18 cellular contexts compared by ENCODE assay signal in the genomic region with DNA sequence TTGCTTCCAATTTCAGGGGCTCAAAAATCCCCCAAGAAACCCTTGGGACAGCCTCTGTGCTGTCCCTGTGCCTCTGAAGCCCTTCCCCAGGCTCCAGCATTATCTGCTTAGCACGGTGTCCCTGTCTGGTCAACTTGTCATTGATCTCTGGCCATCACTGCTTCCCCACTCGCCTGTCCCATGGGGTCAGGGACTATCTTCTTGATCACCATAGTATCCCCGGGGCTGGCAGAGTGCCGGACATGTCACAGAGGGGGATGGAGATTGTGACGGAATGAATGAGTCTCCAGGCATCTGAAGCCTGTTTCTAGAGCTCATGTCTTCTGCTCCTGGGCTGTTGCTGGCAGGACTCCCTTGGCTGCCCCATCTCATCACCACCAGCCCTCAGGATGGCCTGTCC.
DNase-seq lines count a peak whose midpoint lies in the region; ATAC-seq and TF ChIP-seq lines count a peak whose summit lies in the region.
"Had no signal": no experiment of that assay in that cellular context is flagged by ENCODE, and none has a peak within 500 bp of the region (broad histone marks: within the 10 kb centered on the region; RNA-seq: fewer than 3 reads in every experiment).

No MANE protein-coding gene starts in this region.

- no peaks in the 10 kb centered on the region for H3K79me2 ChIP-seq in neural cell (replicated peaks; ENCODE audit: insufficient read depth, low read length)

- no peaks in the 10 kb centered on the region for H3K9me2 ChIP-seq in neural cell (ENCODE audit: insufficient read depth, low read length)

- H2AFZ ChIP-seq in neural cell (ENCODE audit: low read depth, low read length), result no peak overlapping the region
- H2AFZ ChIP-seq: GM23248 had no signal

- peak overlapping the region; percentile 86 for H3K27ac Mint-ChIP-seq in T-helper 17 cell
- peak overlapping the region; percentile 72 for H3K27ac Mint-ChIP-seq in stimulated activated effector memory CD8-positive, alpha-beta T cell treated with anti-CD3 and anti-CD28 coated beads, Interleukin-12 subunit alpha, Interleukin-12 subunit beta, amount 100 ng/mL, for 72 hours
- no peak overlapping the region for H3K27ac Mint-ChIP-seq in activated CD8-positive, alpha-beta memory T cell treated with anti-CD3 and anti-CD28 coated beads, Interleukin-2, amount 10 ng/mL, durations not matched to agents 7 days and 5 days
- H3K27ac Mint-ChIP-seq: CD14-positive monocyte had no signal

- peaks cover 22% of the 10 kb centered on the region for H3K4me1 Mint-ChIP-seq in T-helper 17 cell
- H3K4me1 Mint-ChIP-seq in stimulated activated effector memory CD8-positive, alpha-beta T cell treated with anti-CD3 and anti-CD28 coated beads, Interleukin-12 subunit alpha, Interleukin-12 subunit beta, amount 100 ng/mL, for 72 hours, result peaks cover 38% of the 10 kb centered on the region
- H3K4me1 Mint-ChIP-seq in activated CD8-positive, alpha-beta memory T cell treated with anti-CD3 and anti-CD28 coated beads, Interleukin-2, amount 10 ng/mL, durations not matched to agents 7 days and 5 days, result peaks cover 4% of the 10 kb centered on the region

- H3K9me3 Mint-ChIP-seq in stimulated activated effector memory CD8-positive, alpha-beta T cell treated with anti-CD3 and anti-CD28 coated beads, Interleukin-12 subunit alpha, Interleukin-12 subunit beta, amount 100 ng/mL, for 72 hours, result no peaks in the 10 kb centered on the region
- no peaks in the 10 kb centered on the region for H3K9me3 Mint-ChIP-seq in activated CD8-positive, alpha-beta memory T cell treated with anti-CD3 and anti-CD28 coated beads, Interleukin-2, amount 10 ng/mL, durations not matched to agents 7 days and 5 days (ENCODE audit: low read depth)
- H3K9me3 Mint-ChIP-seq: CD14-positive monocyte; CD8-positive, alpha-beta memory T cell; IgD-negative memory B cell had no signal

- H4K20me1 ChIP-seq in neural cell (ENCODE audit: insufficient read depth), result no peaks in the 10 kb centered on the region

- intact Hi-C loops in Right ventricle myocardium inferior (cut with DNase I) (no loop called here), left ventricle myocardium inferior (cut with micrococcal nuclease) (no loop called here), A673 (cut with micrococcal nuclease; ENCODE audit: unreplicated experiment) (no loop called here)

- DNase-seq in Right ventricle myocardium inferior (ENCODE audit: missing footprints) (peak; percentile 41), left ventricle myocardium inferior (no peak), T-helper 17 cell (no peak), A673 (ENCODE audit: low spot score) (no peak), GOT3 (lab: John Stamatoyannopoulos, UW) (no peak)
- DNase-seq in stimulated activated effector memory CD8-positive, alpha-beta T cell treated with anti-CD3 and anti-CD28 coated beads, Interleukin-12 subunit alpha, Interleukin-12 subunit beta, amount 100 ng/mL, for 72 hours (ENCODE audit: low spot score in 2 of 2), result no peak
- DNase-seq in activated CD8-positive, alpha-beta memory T cell treated with anti-CD3 and anti-CD28 coated beads, Interleukin-2, amount 10 ng/mL, durations not matched to agents 7 days and 5 days, result no peak
- DNase-seq: 8988T; ACHN; Caco-2; CD8-positive, alpha-beta memory T cell; DND-41; GDM1; GM23248; H7 had no signal

- no peak for TF ChIP-seq RAD21 in neural cell (conservative IDR thresholded peaks at IDR 0.05)

- no peak overlapping the region for H3K4me3 ChIP-seq in left ventricle myocardium inferior
- H3K4me3 ChIP-seq in neural cell (ENCODE audit: low read length), result no peak overlapping the region
- no peak overlapping the region for H3K4me3 ChIP-seq in A673 (ENCODE audit: low read depth, low read length, poor library complexity, severe bottlenecking)
- H3K4me3 ChIP-seq: GM23248 had no signal

- BruUV-seq in A673 (replicated peaks; lab: Mats Ljungman, UMichigan), result no TSS peak

- no peaks in the 10 kb centered on the region for H3K27me3 Mint-ChIP-seq in T-helper 17 cell
- H3K27me3 Mint-ChIP-seq in activated CD8-positive, alpha-beta memory T cell treated with anti-CD3 and anti-CD28 coated beads, Interleukin-2, amount 10 ng/mL, durations not matched to agents 7 days and 5 days, result peaks cover 7% of the 10 kb centered on the region

- no peaks in the 10 kb centered on the region for H3K36me3 Mint-ChIP-seq in T-helper 17 cell (ENCODE audit: low read depth)
- H3K36me3 Mint-ChIP-seq in stimulated activated effector memory CD8-positive, alpha-beta T cell treated with anti-CD3 and anti-CD28 coated beads, Interleukin-12 subunit alpha, Interleukin-12 subunit beta, amount 100 ng/mL, for 72 hours, result peaks cover 6% of the 10 kb centered on the region
- no peaks in the 10 kb centered on the region for H3K36me3 Mint-ChIP-seq in activated CD8-positive, alpha-beta memory T cell treated with anti-CD3 and anti-CD28 coated beads, Interleukin-2, amount 10 ng/mL, durations not matched to agents 7 days and 5 days
- H3K36me3 Mint-ChIP-seq: CD14-positive monocyte; CD8-positive, alpha-beta memory T cell; IgD-negative memory B cell had no signal

- H3K4me1 ChIP-seq in left ventricle myocardium inferior, result peaks cover 29% of the 10 kb centered on the region
- H3K4me1 ChIP-seq in A673 (ENCODE audit: insufficient read depth, low read length, poor library complexity, severe bottlenecking), result peaks cover 4% of the 10 kb centered on the region

- no peak overlapping the region for H3K4me2 ChIP-seq in neural cell (ENCODE audit: low read length)

- H3K36me3 ChIP-seq in left ventricle myocardium inferior (no peaks in the 10 kb centered on the region), neural cell (ENCODE audit: insufficient read depth, low read length) (no peaks in the 10 kb centered on the region), A673 (ENCODE audit: insufficient read depth, low read length, poor library complexity, severe bottlenecking) (no peaks in the 10 kb centered on the region)

- no peak for TF ChIP-seq EP300 in neural cell (conservative IDR thresholded peaks at IDR 0.05; ENCODE audit: poor library complexity, severe bottlenecking)

- no peak overlapping the region for H3K27ac ChIP-seq in left ventricle myocardium inferior (replicated peaks)
- H3K27ac ChIP-seq in neural cell (ENCODE audit: low read length), result peak overlapping the region; percentile 100
- H3K27ac ChIP-seq in A673 (ENCODE audit: low read depth, low read length, poor library complexity, severe bottlenecking), result no peak overlapping the region
- H3K27ac ChIP-seq: GM23248 had no signal

- ATAC-seq in Right ventricle myocardium inferior (no peak), T-helper 17 cell (no peak)
- ATAC-seq in stimulated activated effector memory CD8-positive, alpha-beta T cell treated with anti-CD3 and anti-CD28 coated beads, Interleukin-12 subunit alpha, Interleukin-12 subunit beta, amount 100 ng/mL, for 72 hours, result no peak
- ATAC-seq in activated CD8-positive, alpha-beta memory T cell treated with anti-CD3 and anti-CD28 coated beads, Interleukin-2, amount 10 ng/mL, durations not matched to agents 7 days and 5 days, result no peak

- H3K9ac ChIP-seq in neural cell (ENCODE audit: low read length), result peak overlapping the region; percentile 95
- H3K9ac ChIP-seq: GM23248 had no signal

- H3K4me3 Mint-ChIP-seq in T-helper 17 cell, result peak overlapping the region; percentile 41
- no peak overlapping the region for H3K4me3 Mint-ChIP-seq in stimulated activated effector memory CD8-positive, alpha-beta T cell treated with anti-CD3 and anti-CD28 coated beads, Interleukin-12 subunit alpha, Interleukin-12 subunit beta, amount 100 ng/mL, for 72 hours
- no peak overlapping the region for H3K4me3 Mint-ChIP-seq in activated CD8-positive, alpha-beta memory T cell treated with anti-CD3 and anti-CD28 coated beads, Interleukin-2, amount 10 ng/mL, durations not matched to agents 7 days and 5 days
- H3K4me3 Mint-ChIP-seq: CD14-positive monocyte had no signal

- CTCF ChIA-PET in A673 (lab: Charles Lee), result no interaction called here
- CTCF ChIA-PET in activated CD8-positive, alpha-beta memory T cell treated with anti-CD3 and anti-CD28 coated beads, Interleukin-2, amount 10 ng/mL, durations not matched to agents 7 days and 5 days (lab: Charles Lee), result interaction anchor here (13.5 kb wide), 1 partner anchor 80 kb away, joined by 426 read pairs; no protein-coding TSS in a partner anchor

- peaks cover 7% of the 10 kb centered on the region for H3K27me3 ChIP-seq in left ventricle myocardium inferior (ENCODE audit: low read depth)
- H3K27me3 ChIP-seq in neural cell (ENCODE audit: insufficient read depth, low read depth, low read length), result no peaks in the 10 kb centered on the region
- no peaks in the 10 kb centered on the region for H3K27me3 ChIP-seq in A673 (replicated peaks; ENCODE audit: insufficient read depth, low read depth, low read length, poor library complexity)

- POLR2A ChIA-PET in A673 (lab: Charles Lee; ENCODE audit: low non-redundant PET), result no interaction called here

- H3K9me3 ChIP-seq in left ventricle myocardium inferior (replicated peaks) (no peaks in the 10 kb centered on the region), T-helper 17 cell (ENCODE audit: control insufficient read depth, low read length, poor library complexity, severe bottlenecking) (no peaks in the 10 kb centered on the region), neural cell (ENCODE audit: low read length) (no peaks in the 10 kb centered on the region), A673 (ENCODE audit: low read depth, low read length, poor library complexity, severe bottlenecking) (no peaks in the 10 kb centered on the region)
- H3K9me3 ChIP-seq: Caco-2 had no signal

- TF ChIP-seq CTCF in left ventricle myocardium inferior (IDR thresholded peaks at IDR 0.05; ENCODE audit: borderline replicate concordance), result no peak
- TF ChIP-seq CTCF in neural cell (IDR thresholded peaks at IDR 0.05; ENCODE audit: poor library complexity, severe bottlenecking), result no peak
- TF ChIP-seq CTCF in A673 (conservative IDR thresholded peaks at IDR 0.05; ENCODE audit: low read depth, low read length), result no peak

- peaks cover 20% of the 10 kb centered on the region for H3F3A ChIP-seq in neural cell (ENCODE audit: insufficient read depth, low read length, poor library complexity, severe bottlenecking)
